In genomic region chr1:156505679-156506298, GRCh38 we compare ENCODE assay signal across 8 cellular contexts. TPM values are rescaled to one million over a fixed set of nuclear protein-coding genes. Genes with fewer than 3 reads are reported as not detected.
DNase-seq lines count a peak whose midpoint lies in the region; ATAC-seq, FAIRE-seq and TF ChIP-seq lines count a peak whose summit lies in the region.

No MANE protein-coding gene starts in this region.

- H3K4me1 Mint-ChIP-seq in activated T-helper 2 cell treated with anti-CD3 and anti-CD28 coated beads, Interferon-gamma antibody, Interleukin-2, Interleukin-4, amounts not matched to agents 10 μg/mL and 5 μg/mL and 100 μg/mL, durations not matched to agents 14 hours and 24 hours and 36 hours (ENCODE audit: low read depth), result peaks cover 69% of the 10 kb centered on the region

- H3K27me3 Mint-ChIP-seq in activated T-helper 2 cell treated with anti-CD3 and anti-CD28 coated beads, Interferon-gamma antibody, Interleukin-2, Interleukin-4, amounts not matched to agents 10 μg/mL and 5 μg/mL and 100 μg/mL, durations not matched to agents 14 hours and 24 hours and 36 hours (ENCODE audit: low read depth), result no peaks in the 10 kb centered on the region

- H3K27ac ChIP-seq in left lung (peak overlapping the region; percentile 98 to 100), subcutaneous abdominal adipose tissue (ENCODE audit: low read depth, low read length) (peak overlapping the region; percentile 99)

- H3K9me3 ChIP-seq in left lung, result no peaks in the 10 kb centered on the region
- no peaks in the 10 kb centered on the region for H3K9me3 ChIP-seq in subcutaneous abdominal adipose tissue (ENCODE audit: control insufficient read depth in 5 of 5, low read length in 5 of 5)

- DNase-seq in DMS53 (lab: John Stamatoyannopoulos, UW) (peak; percentile 28), DMS53 treated with DMSO at 0.1 percent for 48 hours (lab: John Stamatoyannopoulos, UW; ENCODE audit: unreplicated experiment) (no peak), left lung (no peak), GF-D8 (lab: John Stamatoyannopoulos, UW) (no peak), H54 (ENCODE audit: insufficient read length, low spot score) (no peak)
- DNase-seq in activated T-helper 2 cell treated with anti-CD3 and anti-CD28 coated beads, Interferon-gamma antibody, Interleukin-2, Interleukin-4, amounts not matched to agents 10 μg/mL and 5 μg/mL and 100 μg/mL, durations not matched to agents 14 hours and 24 hours and 36 hours (ENCODE audit: low spot score), result no peak

- H3K27me3 ChIP-seq in left lung (no peaks in the 10 kb centered on the region), subcutaneous abdominal adipose tissue (ENCODE audit: control insufficient read depth in 5 of 5, insufficient read depth in 4 of 5, low read length in 5 of 5) (no peaks in the 10 kb centered on the region)

- no peaks in the 10 kb centered on the region for H3K36me3 Mint-ChIP-seq in activated T-helper 2 cell treated with anti-CD3 and anti-CD28 coated beads, Interferon-gamma antibody, Interleukin-2, Interleukin-4, amounts not matched to agents 10 μg/mL and 5 μg/mL and 100 μg/mL, durations not matched to agents 14 hours and 24 hours and 36 hours (ENCODE audit: low read depth)

- peak overlapping the region; percentile 94 for H3K27ac Mint-ChIP-seq in activated T-helper 2 cell treated with anti-CD3 and anti-CD28 coated beads, Interferon-gamma antibody, Interleukin-2, Interleukin-4, amounts not matched to agents 10 μg/mL and 5 μg/mL and 100 μg/mL, durations not matched to agents 14 hours and 24 hours and 36 hours

- H3K4me3 Mint-ChIP-seq in activated T-helper 2 cell treated with anti-CD3 and anti-CD28 coated beads, Interferon-gamma antibody, Interleukin-2, Interleukin-4, amounts not matched to agents 10 μg/mL and 5 μg/mL and 100 μg/mL, durations not matched to agents 14 hours and 24 hours and 36 hours (ENCODE audit: low read depth), result peak overlapping the region; percentile 68

- TF ChIP-seq CTCF in left lung (IDR thresholded peaks at IDR 0.05), result no peak

- H3K36me3 ChIP-seq in left lung (no peaks in the 10 kb centered on the region), subcutaneous abdominal adipose tissue (ENCODE audit: control insufficient read depth in 5 of 5, insufficient read depth in 5 of 5, low read length in 5 of 5) (no peaks in the 10 kb centered on the region)

- no peak for TF ChIP-seq POLR2A in H54 (IDR thresholded peaks at IDR 0.05; ENCODE audit: low read depth, low read length)

- H3K4me1 ChIP-seq in left lung, result peaks cover 48 to 77% of the 10 kb centered on the region in 2 donors
- peaks cover 26 to 70% (median 52%) of the 10 kb centered on the region in 5 donors for H3K4me1 ChIP-seq in subcutaneous abdominal adipose tissue (ENCODE audit: control insufficient read depth in 5 of 5, insufficient read depth in 5 of 5, low read length in 5 of 5)

- intact Hi-C loops in activated T-helper 2 cell treated with anti-CD3 and anti-CD28 coated beads, Interferon-gamma antibody, Interleukin-2, Interleukin-4, amounts not matched to agents 10 μg/mL and 5 μg/mL and 100 μg/mL, durations not matched to agents 14 hours and 24 hours and 36 hours (cut with micrococcal nuclease), result loop anchor here (1.0 to 10.0 kb wide), 6 partner anchors 19 to 639 kb away; partner anchors contain the start of genes HDGF and PMF1
- intact Hi-C loops in left lung (cut with DNase I), result no loop called here

- FAIRE-seq in H54 (lab: Jason Lieb, UNC), result no peak

- H3K9me3 Mint-ChIP-seq in activated T-helper 2 cell treated with anti-CD3 and anti-CD28 coated beads, Interferon-gamma antibody, Interleukin-2, Interleukin-4, amounts not matched to agents 10 μg/mL and 5 μg/mL and 100 μg/mL, durations not matched to agents 14 hours and 24 hours and 36 hours, result no peaks in the 10 kb centered on the region

- H3K9ac ChIP-seq in subcutaneous abdominal adipose tissue (ENCODE audit: low read length in 5 of 5), result no peak overlapping the region

- ATAC-seq in left lung (no peak), GM19324 (IDR thresholded peaks at IDR 0.05; ENCODE audit: low FRiP score, unreplicated experiment) (no peak)

- H3K4me3 ChIP-seq in left lung, result peak overlapping the region; percentile 1 to 33
- peak overlapping the region in 3 of 5 donors; percentile 34 to 57 (median 39) for H3K4me3 ChIP-seq in subcutaneous abdominal adipose tissue (ENCODE audit: low read depth in 1 of 5, low read length in 5 of 5)

RNA-seq across cellular contexts. Expression of gene MEF2D, which starts 5.2 kb away (rescaled TPM):
- 37.9 and 42.1 TPM in 2 replicates for total RNA-seq in activated T-helper 2 cell treated with anti-CD3 and anti-CD28 coated beads, Interferon-gamma antibody, Interleukin-2, Interleukin-4, amounts not matched to agents 10 μg/mL and 5 μg/mL and 100 μg/mL, durations not matched to agents 14 hours and 24 hours and 36 hours
- 10 to 100 TPM; 45.4 to 52.8 TPM for total RNA-seq in left lung
